9 cellular contexts compared by ENCODE assay signal in genomic region chr9:131738293-131738692, GRCh38. TPM values are rescaled to one million over a fixed set of nuclear protein-coding genes. Genes with fewer than 3 reads are reported as not detected.
A peak's percentile ranks its signal among the peaks of the same experiment; 100 is the strongest.
DNase-seq lines count a peak whose midpoint lies in the region; ATAC-seq and TF ChIP-seq lines count a peak whose summit lies in the region.
"Had no signal": no experiment of that assay in that cellular context is flagged by ENCODE, and none has a peak within 500 bp of the region (broad histone marks: within the 10 kb centered on the region; RNA-seq: fewer than 3 reads in every experiment).

No MANE protein-coding gene starts in this region.

- H3K9me3 ChIP-seq in CD4-positive, alpha-beta T cell (ENCODE audit: control insufficient read depth, low read length): no peaks in the 10 kb centered on the region
- H3K9me3 ChIP-seq in Loucy (ENCODE audit: insufficient read depth, low read depth, low read length) (no peaks in the 10 kb centered on the region), ectodermal cell (ENCODE audit: control insufficient read depth, low read length) (no peaks in the 10 kb centered on the region)

- H3K27me3 Mint-ChIP-seq in CD4-positive, alpha-beta T cell: no peaks in the 10 kb centered on the region
- peaks cover 13% of the 10 kb centered on the region for H3K27me3 Mint-ChIP-seq in nephron progenitor cell (ENCODE audit: low read depth, poor library complexity)

- WGBS in ectodermal cell, 2 experiments: 91 to 97% methylated on average over 6 of the region's 6 CpGs

- H4K20me1 ChIP-seq in Loucy (ENCODE audit: insufficient read depth, low read length, poor library complexity, severe bottlenecking): peaks cover 37% of the 10 kb centered on the region

- H3K9me3 Mint-ChIP-seq in CD4-positive, alpha-beta T cell: no peaks in the 10 kb centered on the region
- peaks cover 5% of the 10 kb centered on the region for H3K9me3 Mint-ChIP-seq in nephron progenitor cell

- H3K36me3 ChIP-seq in Loucy (ENCODE audit: insufficient read depth, low read length) (no peaks in the 10 kb centered on the region), ectodermal cell (ENCODE audit: control insufficient read depth, insufficient read depth, low read length) (no peaks in the 10 kb centered on the region)

- H3K79me2 ChIP-seq in Loucy (ENCODE audit: insufficient read depth, low read length): peaks cover 47% of the 10 kb centered on the region

- peak overlapping the region; percentile 97 for H3K4me2 ChIP-seq in Loucy (ENCODE audit: low read depth, low read length, poor library complexity, severe bottlenecking)

- CTCF ChIA-PET in CD4-positive, alpha-beta T cell (lab: Charles Lee): interaction anchor here (1.0 to 2.9 kb wide), 5 partner anchors 10 to 147 kb away, joined by 3 to 20 read pairs (median 11); no protein-coding TSS in a partner anchor

- H3K27ac Mint-ChIP-seq in CD4-positive, alpha-beta T cell: peak overlapping the region; percentile 90
- no peak overlapping the region for H3K27ac Mint-ChIP-seq in nephron progenitor cell

- no peak overlapping the region for H3K27ac ChIP-seq in CD4-positive, alpha-beta T cell (ENCODE audit: low read depth, low read length)
- no peak overlapping the region for H3K27ac ChIP-seq in ectodermal cell (ENCODE audit: insufficient read depth, low read depth, low read length, poor library complexity, severe bottlenecking)

- TF ChIP-seq CTCF in CD4-positive, alpha-beta T cell (IDR thresholded peaks at IDR 0.05): no peak
- TF ChIP-seq CTCF in Loucy (conservative IDR thresholded peaks at IDR 0.05; ENCODE audit: low read length) (no peak), nephron progenitor cell (IDR thresholded peaks at IDR 0.05) (no peak)

- POLR2A ChIA-PET in CD4-positive, alpha-beta T cell (lab: Charles Lee): interaction anchor here (0.6 to 2.3 kb wide), 5 partner anchors 8 to 339 kb away, joined by 3 to 15 read pairs (median 3); no protein-coding TSS in a partner anchor

- peaks cover 23% of the 10 kb centered on the region for H3F3A ChIP-seq in Loucy (ENCODE audit: low read depth)

- intact Hi-C loops in CD4-positive, alpha-beta T cell (cut with DNase I, micrococcal nuclease): loop anchor here in 1 of 2 experiments (5.0 kb wide), 1 partner anchor 61 kb away; no protein-coding TSS in a partner anchor

- no peak overlapping the region for H2AFZ ChIP-seq in Loucy (ENCODE audit: low read length)

- no peak for DNase-seq in CD4-positive, alpha-beta T cell
- no peak for DNase-seq in nephron progenitor cell
- DNase-seq in NCI-H146 treated with DMSO at 0.1 percent for 48 hours (lab: John Stamatoyannopoulos, UW; ENCODE audit: unreplicated experiment): no peak
- DNase-seq in stimulated activated CD4-positive, alpha-beta T cell treated with anti-CD3 and anti-CD28 coated beads, Interleukin-4, amount 100 ng/mL, for 1 hour: no peak
- DNase-seq in A172 (ENCODE audit: low spot score): no peak
- DNase-seq: KG1 had no signal

- H3K27me3 ChIP-seq in CD4-positive, alpha-beta T cell (ENCODE audit: control insufficient read depth, insufficient read depth, low read length): no peaks in the 10 kb centered on the region
- H3K27me3 ChIP-seq in Loucy (ENCODE audit: insufficient read depth, low read length, poor library complexity, severe bottlenecking) (no peaks in the 10 kb centered on the region), ectodermal cell (ENCODE audit: control insufficient read depth, insufficient read depth, low read length, poor library complexity, severe bottlenecking) (no peaks in the 10 kb centered on the region)

- H3K36me3 Mint-ChIP-seq in CD4-positive, alpha-beta T cell (ENCODE audit: low read depth): peaks cover 13% of the 10 kb centered on the region
- H3K36me3 Mint-ChIP-seq in nephron progenitor cell (ENCODE audit: low read depth): peaks cover 4% of the 10 kb centered on the region

- peak overlapping the region; percentile 95 for H3K4me3 Mint-ChIP-seq in CD4-positive, alpha-beta T cell
- H3K4me3 Mint-ChIP-seq in nephron progenitor cell: peak overlapping the region; percentile 89

- H3K4me1 Mint-ChIP-seq in CD4-positive, alpha-beta T cell (ENCODE audit: low read depth): peaks cover 62% of the 10 kb centered on the region
- H3K4me1 Mint-ChIP-seq in nephron progenitor cell: peaks cover 50% of the 10 kb centered on the region

- H3K9me2 ChIP-seq in Loucy (replicated peaks; ENCODE audit: low read depth, low read length): no peaks in the 10 kb centered on the region

- ATAC-seq in CD4-positive, alpha-beta T cell (ENCODE audit: poor library complexity): no peak
- no peak for ATAC-seq in HG02623 (IDR thresholded peaks at IDR 0.05; ENCODE audit: unreplicated experiment)

- peak overlapping the region; percentile 86 for H3K9ac ChIP-seq in Loucy (ENCODE audit: low read depth, low read length, poor library complexity, severe bottlenecking)

- H3K4me3 ChIP-seq in Loucy (ENCODE audit: low read length, poor library complexity, severe bottlenecking): peak overlapping the region; percentile 94
- H3K4me3 ChIP-seq in ectodermal cell (ENCODE audit: insufficient read depth, low read depth, low read length): peak overlapping the region; percentile 68

- H3K4me1 ChIP-seq in Loucy (ENCODE audit: insufficient read depth, low read length, poor library complexity, severe bottlenecking) (peaks cover 52% of the 10 kb centered on the region), ectodermal cell (ENCODE audit: control insufficient read depth, insufficient read depth, low read length) (peaks cover 8% of the 10 kb centered on the region)

RNA-seq across cellular contexts. Expression of gene RAPGEF1, which starts 1.6 kb away (rescaled TPM):
- 100 to 1,000 TPM; 130 to 134 TPM for total RNA-seq in CD4-positive, alpha-beta T cell
- 53.4 TPM for polyA plus RNA-seq in ectodermal cell (2013, experiment 1 of 4)
- polyA plus RNA-seq in ectodermal cell (2013, experiment 2 of 4): 57.6 TPM
- 41.2 TPM for polyA plus RNA-seq in ectodermal cell (2013, experiment 3 of 4)
- polyA plus RNA-seq in ectodermal cell (2013, experiment 4 of 4): 41.1 TPM
- total RNA-seq in A172 (2014; rRNA removed; shearing (Covaris generic)): 20.0 and 40.9 TPM in 2 replicates
